In genomic region chr1:177824508-177824982, GRCh38 we compare ENCODE assay signal across 24 cellular contexts.
DNase-seq lines count a peak whose midpoint lies in the region; ATAC-seq and TF ChIP-seq lines count a peak whose summit lies in the region.
"Had no signal": no experiment of that assay in that cellular context is flagged by ENCODE, and none has a peak within 500 bp of the region (broad histone marks: within the 10 kb centered on the region; RNA-seq: fewer than 3 reads in every experiment).

No MANE protein-coding gene starts in this region.

- H3K4me3 Mint-ChIP-seq in HFFc6: no peak overlapping the region
- H3K4me3 Mint-ChIP-seq: CD8-positive, alpha-beta T cell; immature natural killer cell had no signal

- no peaks in the 10 kb centered on the region for H3K9me3 ChIP-seq in breast epithelium
- H3K9me3 ChIP-seq in suprapubic skin: no peaks in the 10 kb centered on the region
- H3K9me3 ChIP-seq: heart right ventricle, neutrophil, spleen, testis had no signal

- H3K27me3 ChIP-seq in breast epithelium (no peaks in the 10 kb centered on the region), suprapubic skin (no peaks in the 10 kb centered on the region)
- H3K27me3 ChIP-seq: neutrophil, spleen, testis had no signal

- 42% methylated on average over 5 of the region's 5 CpGs for WGBS in suprapubic skin

- no peak for TF ChIP-seq EP300 in suprapubic skin (IDR thresholded peaks at IDR 0.05)

- no peaks in the 10 kb centered on the region for H3K36me3 Mint-ChIP-seq in HFFc6 (ENCODE audit: low read depth)
- H3K36me3 Mint-ChIP-seq: CD8-positive, alpha-beta T cell; immature natural killer cell had no signal

- H3K4me1 ChIP-seq in breast epithelium: no peaks in the 10 kb centered on the region
- H3K4me1 ChIP-seq in suprapubic skin: no peaks in the 10 kb centered on the region
- H3K4me1 ChIP-seq: heart right ventricle, testis had no signal

- no peaks in the 10 kb centered on the region for H3K4me1 Mint-ChIP-seq in HFFc6 (ENCODE audit: low read depth)
- H3K4me1 Mint-ChIP-seq: immature natural killer cell had no signal

- H3K27ac ChIP-seq in VCaP: peak overlapping the region; percentile 47
- H3K27ac ChIP-seq in breast epithelium: no peak overlapping the region
- no peak overlapping the region for H3K27ac ChIP-seq in suprapubic skin
- H3K27ac ChIP-seq: heart right ventricle, neutrophil, spleen, testis had no signal

- TF ChIP-seq CTCF in VCaP (conservative IDR thresholded peaks at IDR 0.05): no peak
- no peak for TF ChIP-seq CTCF in omental fat pad (IDR thresholded peaks at IDR 0.05)
- TF ChIP-seq CTCF in breast epithelium (IDR thresholded peaks at IDR 0.05): no peak
- TF ChIP-seq CTCF in suprapubic skin (IDR thresholded peaks at IDR 0.05): no peak
- TF ChIP-seq CTCF in HFFc6 (IDR thresholded peaks at IDR 0.05): no peak

- TF ChIP-seq POLR2A in breast epithelium (IDR thresholded peaks at IDR 0.05) (no peak), suprapubic skin (IDR thresholded peaks at IDR 0.05) (no peak)

- ATAC-seq in GM18867 (IDR thresholded peaks at IDR 0.05; ENCODE audit: unreplicated experiment) (peak; percentile 42), HG02678 (IDR thresholded peaks at IDR 0.05; ENCODE audit: unreplicated experiment) (peak; percentile 54), omental fat pad (ENCODE audit: low FRiP score) (peak; percentile 53), HG03571 (IDR thresholded peaks at IDR 0.05; ENCODE audit: unreplicated experiment) (no peak)
- ATAC-seq: CD8-positive, alpha-beta T cell; heart right ventricle; left ventricle myocardium superior had no signal

- H3K27ac Mint-ChIP-seq in HFFc6: no peak overlapping the region
- H3K27ac Mint-ChIP-seq: CD8-positive, alpha-beta T cell; immature natural killer cell had no signal

- no peak for DNase-seq in omental fat pad (ENCODE audit: low spot score)
- DNase-seq in breast epithelium (ENCODE audit: low spot score in 2 of 2): no peak
- DNase-seq in suprapubic skin (ENCODE audit: low spot score in 2 of 2): no peak
- DNase-seq in HFFc6: no peak
- DNase-seq: activated naive CD4-positive, alpha-beta T cell treated with anti-CD3 and anti-CD28 coated beads, Interleukin-2, amount 50 U/mL, for 16 hours; CD8-positive, alpha-beta T cell; DMS79 treated with DMSO at 0.1 percent for 48 hours; heart right ventricle; immature natural killer cell; left ventricle myocardium superior; NCI-H1417 treated with DMSO at 0.1 percent for 48 hours; NCI-H2171 treated with DMSO at 0.1 percent for 48 hours; NCI-H526 treated with DMSO at 0.1 percent for 48 hours; OCI-M1; SHP77 treated with DMSO at 0.1 percent for 48 hours; spleen; stimulated activated CD4-positive, alpha-beta T cell treated with anti-CD3 and anti-CD28 coated beads, Interleukin-4, amount 100 ng/mL, for 4 hours; T-helper 1 cell; testis had no signal

- intact Hi-C loops in breast epithelium (cut with DNase I; ENCODE audit: low total_unique reads): no loop called here

- H3K4me3 ChIP-seq in breast epithelium (no peak overlapping the region), suprapubic skin (no peak overlapping the region)
- H3K4me3 ChIP-seq: heart right ventricle, spleen, testis had no signal

- no peaks in the 10 kb centered on the region for H3K36me3 ChIP-seq in breast epithelium
- no peaks in the 10 kb centered on the region for H3K36me3 ChIP-seq in suprapubic skin
- H3K36me3 ChIP-seq: heart right ventricle, neutrophil, spleen had no signal

- H3K27me3 Mint-ChIP-seq in HFFc6 (ENCODE audit: insufficient read depth): peaks cover 7% of the 10 kb centered on the region

- H3K9me3 Mint-ChIP-seq in HFFc6: no peaks in the 10 kb centered on the region
